ENCODE assay signal across 12 cellular contexts in genomic region chr11:117945047-117945820, GRCh38. TPM values are rescaled to one million over a fixed set of nuclear protein-coding genes. Genes with fewer than 3 reads are reported as not detected.
A peak's percentile ranks its signal among the peaks of the same experiment; 100 is the strongest.
DNase-seq lines count a peak whose midpoint lies in the region; ATAC-seq and TF ChIP-seq lines count a peak whose summit lies in the region.
"Had no signal": no experiment of that assay in that cellular context is flagged by ENCODE, and none has a peak within 500 bp of the region (broad histone marks: within the 10 kb centered on the region; RNA-seq: fewer than 3 reads in every experiment).

No MANE protein-coding gene starts in this region.

- H3K9me2 ChIP-seq in hepatocyte (replicated peaks; ENCODE audit: insufficient read depth), result no peaks in the 10 kb centered on the region

- H3K4me3 ChIP-seq in A673 (ENCODE audit: low read depth, low read length, poor library complexity, severe bottlenecking) (no peak overlapping the region), GM06990 (replicated peaks; ENCODE audit: low read depth, low read length) (no peak overlapping the region), hepatocyte (no peak overlapping the region), esophagus squamous epithelium (no peak overlapping the region)
- H3K4me3 ChIP-seq: testis had no signal

- H4K20me1 ChIP-seq in hepatocyte (ENCODE audit: insufficient read depth, poor library complexity, severe bottlenecking), result no peaks in the 10 kb centered on the region

- intact Hi-C loops in A673 (cut with micrococcal nuclease; ENCODE audit: unreplicated experiment), result no loop called here
- intact Hi-C loops in esophagus squamous epithelium (cut with DNase I), result loop anchor here (5.0 kb wide), 1 partner anchor 107 kb away; no protein-coding TSS in a partner anchor

- H3K4me3 Mint-ChIP-seq in T-helper 2 cell treated with Interferon-gamma antibody and Interleukin-4, amounts not matched to agents 5 μg/mL and 100 μg/mL, for 36 hours, result peak overlapping the region; percentile 25

- no peak overlapping the region for H3K4me2 ChIP-seq in hepatocyte

- no peaks in the 10 kb centered on the region for H3K4me1 ChIP-seq in A673 (ENCODE audit: insufficient read depth, low read length, poor library complexity, severe bottlenecking)
- H3K4me1 ChIP-seq in hepatocyte (ENCODE audit: insufficient read depth), result peaks cover 10% of the 10 kb centered on the region
- H3K4me1 ChIP-seq in foreskin keratinocyte, result peaks cover 9% of the 10 kb centered on the region
- H3K4me1 ChIP-seq in esophagus squamous epithelium, result peaks cover 0 to 24% (median 0%) of the 10 kb centered on the region in 3 donors
- H3K4me1 ChIP-seq: testis had no signal

- peaks cover 6% of the 10 kb centered on the region for H3K27me3 ChIP-seq in A673 (replicated peaks; ENCODE audit: insufficient read depth, low read depth, low read length, poor library complexity)
- no peaks in the 10 kb centered on the region for H3K27me3 ChIP-seq in GM06990 (replicated peaks; ENCODE audit: control insufficient read depth, insufficient read depth, low read length)
- no peaks in the 10 kb centered on the region for H3K27me3 ChIP-seq in hepatocyte
- peaks cover 2% of the 10 kb centered on the region for H3K27me3 ChIP-seq in foreskin keratinocyte
- H3K27me3 ChIP-seq in esophagus squamous epithelium, result peaks cover 0 to 5% (median 0%) of the 10 kb centered on the region in 4 donors
- H3K27me3 ChIP-seq: testis had no signal

- WGBS in hepatocyte (ENCODE audit: low lambda C conversion rate, missing lambda C conversion rate), result 57% methylated on average over 7 of the region's 7 CpGs
- 29 to 57% methylated on average over 7 of the region's 7 CpGs for WGBS in esophagus squamous epithelium, 2 donors

- no peak overlapping the region for H2AFZ ChIP-seq in hepatocyte

- ATAC-seq in GM21723 (IDR thresholded peaks at IDR 0.05; ENCODE audit: unreplicated experiment) (no peak), foreskin keratinocyte (no peak)

- no peak overlapping the region for H3K27ac Mint-ChIP-seq in T-helper 2 cell treated with Interferon-gamma antibody and Interleukin-4, amounts not matched to agents 5 μg/mL and 100 μg/mL, for 36 hours

- TF ChIP-seq POLR2A in esophagus squamous epithelium (IDR thresholded peaks at IDR 0.05), result no peak

- 0 out of 2 replicates have a peak, but pooled peaks have one; percentile 7 for TF ChIP-seq CTCF in A673 (conservative IDR thresholded peaks at IDR 0.05; ENCODE audit: low read depth, low read length)
- peak; percentile 29 for TF ChIP-seq CTCF in GM06990 (IDR thresholded peaks at IDR 0.05; ENCODE audit: insufficient read depth, low read length, poor library complexity, severe bottlenecking)
- peak; percentile 10 for TF ChIP-seq CTCF in hepatocyte (IDR thresholded peaks at IDR 0.05; ENCODE audit: poor library complexity)
- TF ChIP-seq CTCF in foreskin keratinocyte (conservative IDR thresholded peaks at IDR 0.05), result no peak
- TF ChIP-seq CTCF in esophagus squamous epithelium (IDR thresholded peaks at IDR 0.05), result no peak

- peaks cover 62% of the 10 kb centered on the region for H3K4me1 Mint-ChIP-seq in T-helper 2 cell treated with Interferon-gamma antibody and Interleukin-4, amounts not matched to agents 5 μg/mL and 100 μg/mL, for 36 hours (ENCODE audit: low read depth)

- H3K27me3 Mint-ChIP-seq in T-helper 2 cell treated with Interferon-gamma antibody and Interleukin-4, amounts not matched to agents 5 μg/mL and 100 μg/mL, for 36 hours (ENCODE audit: low read depth), result no peaks in the 10 kb centered on the region

- H3K27ac ChIP-seq in A673 (ENCODE audit: low read depth, low read length, poor library complexity, severe bottlenecking) (no peak overlapping the region), hepatocyte (no peak overlapping the region), foreskin keratinocyte (no peak overlapping the region), esophagus squamous epithelium (no peak overlapping the region)
- H3K27ac ChIP-seq: testis had no signal

- no TSS peak for BruUV-seq in A673 (replicated peaks; lab: Mats Ljungman, UMichigan)

- POLR2A ChIA-PET in A673 (lab: Charles Lee; ENCODE audit: low non-redundant PET), result no interaction called here

- no peak for DNase-seq in A673 (ENCODE audit: low spot score)
- DNase-seq in GM06990 (ENCODE audit: extremely low read depth, insufficient read length), result no peak
- DNase-seq in T-helper 2 cell treated with Interferon-gamma antibody and Interleukin-4, amounts not matched to agents 5 μg/mL and 100 μg/mL, for 36 hours (ENCODE audit: low spot score), result no peak
- DNase-seq in hepatocyte (ENCODE audit: low spot score), result no peak
- no peak for DNase-seq in foreskin keratinocyte
- no peak for DNase-seq in KG1 (lab: John Stamatoyannopoulos, UW)
- no peak for DNase-seq in esophagus squamous epithelium (lab: John Stamatoyannopoulos, UW)
- DNase-seq: occipital lobe; stimulated activated CD4-positive, alpha-beta T cell treated with anti-CD3 and anti-CD28 coated beads, Interleukin-4, amount 100 ng/mL, for 24 hours; testis had no signal

- H3K36me3 Mint-ChIP-seq in T-helper 2 cell treated with Interferon-gamma antibody and Interleukin-4, amounts not matched to agents 5 μg/mL and 100 μg/mL, for 36 hours (ENCODE audit: low read depth), result peaks cover 9% of the 10 kb centered on the region

- CTCF ChIA-PET in A673 (lab: Charles Lee), result interaction anchor here (0.9 kb wide), 1 partner anchor 108 kb away, joined by 3 read pairs; no protein-coding TSS in a partner anchor

- peaks cover 7% of the 10 kb centered on the region for H3K9me3 Mint-ChIP-seq in T-helper 2 cell treated with Interferon-gamma antibody and Interleukin-4, amounts not matched to agents 5 μg/mL and 100 μg/mL, for 36 hours

- H3K36me3 ChIP-seq in A673 (ENCODE audit: insufficient read depth, low read length, poor library complexity, severe bottlenecking) (no peaks in the 10 kb centered on the region), GM06990 (ENCODE audit: control insufficient read depth, insufficient read depth, low read length) (no peaks in the 10 kb centered on the region), hepatocyte (replicated peaks; ENCODE audit: insufficient read depth, low read depth) (no peaks in the 10 kb centered on the region), esophagus squamous epithelium (no peaks in the 10 kb centered on the region)

- H3K9me3 ChIP-seq in A673 (ENCODE audit: low read depth, low read length, poor library complexity, severe bottlenecking) (no peaks in the 10 kb centered on the region), hepatocyte (ENCODE audit: low read depth) (no peaks in the 10 kb centered on the region), esophagus squamous epithelium (no peaks in the 10 kb centered on the region)
- H3K9me3 ChIP-seq: testis had no signal

- no peaks in the 10 kb centered on the region for H3K79me2 ChIP-seq in hepatocyte

RNA-seq across cellular contexts. Expression of gene TMPRSS13, which starts 16.0 kb away (rescaled TPM):
- not detected in 2 replicates for total RNA-seq in A673 (2021)
- 1.0 and 1.3 TPM in 2 replicates for total RNA-seq in hepatocyte
- 1.1 and 1.9 TPM in 2 replicates for polyA plus RNA-seq in hepatocyte
- 0.07 and 0.17 TPM in 2 replicates for total RNA-seq in foreskin keratinocyte
- 0.06 and 0.09 TPM in 2 replicates for polyA plus RNA-seq in foreskin keratinocyte
- 10 to 100 TPM; 11.1 to 31.7 (median 21.0) TPM for total RNA-seq in esophagus squamous epithelium
- total RNA-seq: kidney epithelial cell had no signal

RNA-seq across cellular contexts. Expression of gene IL10RA, which starts 41.0 kb away (rescaled TPM):
- total RNA-seq in A673 (2021) (not detected in 2 replicates), hepatocyte (0.28 and 2.3 TPM in 2 replicates), foreskin keratinocyte (0.04 TPM in 1 of 2 replicates, not detected in the other), esophagus squamous epithelium (10 to 100 TPM in 2 of 4 donors, 1 to 10 TPM in 2; 2.2 to 21.2 (median 11.3) TPM)
- polyA plus RNA-seq in hepatocyte (0.90 and 1.5 TPM in 2 replicates), foreskin keratinocyte (not detected in 2 replicates)

Comparison
In these comparisons a context has a peak if more than half of its experiments do, and no peak if none do; other contexts are left out.
1. CTCF ChIP-seq: peak in A673 (single experiment), GM06990 (single experiment) and hepatocyte (single experiment); none in foreskin keratinocyte (single experiment) and esophagus squamous epithelium (0 of 6).